In genomic region chr4:112309263-112309791, GRCh38 we compare ENCODE assay signal across 9 cellular contexts. TPM values are rescaled to one million over a fixed set of nuclear protein-coding genes. Genes with fewer than 3 reads are reported as not detected.
DNase-seq lines count a peak whose midpoint lies in the region; FAIRE-seq and TF ChIP-seq lines count a peak whose summit lies in the region.
"Not testable (repeated sequence)": the region's sequence is repeated elsewhere in the genome, so short reads cannot be mapped to it uniquely, and the experiment has no call there.
"Had no signal": no experiment of that assay in that cellular context is flagged by ENCODE, and none has a peak within 500 bp of the region (broad histone marks: within the 10 kb centered on the region; RNA-seq: fewer than 3 reads in every experiment).

No MANE protein-coding gene starts in this region.

- not testable (repeated sequence) for TF ChIP-seq CTCF in A673 (conservative IDR thresholded peaks at IDR 0.05; ENCODE audit: low read depth, low read length); esophagus muscularis mucosa (IDR thresholded peaks at IDR 0.05)
- TF ChIP-seq CTCF in retinal pigment epithelial cell (conservative IDR thresholded peaks at IDR 0.05; ENCODE audit: low read depth, low read length), result peak; percentile 15

- H3K27ac ChIP-seq in A673 (ENCODE audit: low read depth, low read length, poor library complexity, severe bottlenecking); esophagus muscularis mucosa (replicated peaks in 1 of 4): not testable (repeated sequence)

- CTCF ChIA-PET in A673 (lab: Charles Lee), result not testable (repeated sequence)

- POLR2A ChIA-PET in A673 (lab: Charles Lee; ENCODE audit: low non-redundant PET), result not testable (repeated sequence)

- not testable (repeated sequence) for H3K4me1 ChIP-seq in A673 (ENCODE audit: insufficient read depth, low read length, poor library complexity, severe bottlenecking); adipocyte (ENCODE audit: control insufficient read depth, insufficient read depth, low read length); esophagus muscularis mucosa

- peak; percentile 40 for FAIRE-seq in GM12892 (lab: Jason Lieb, UNC)

- not testable (repeated sequence) for TF ChIP-seq EP300 in esophagus muscularis mucosa (IDR thresholded peaks at IDR 0.05)

- intact Hi-C loops in A673 (cut with micrococcal nuclease; ENCODE audit: unreplicated experiment); esophagus muscularis mucosa (cut with DNase I): not testable (repeated sequence)

- BruUV-seq in A673 (replicated peaks; lab: Mats Ljungman, UMichigan), result not testable (repeated sequence)

- 40% methylated on average over 12 of the region's 12 CpGs for WGBS in esophagus muscularis mucosa

- peak; percentile 77 for DNase-seq in A673 (ENCODE audit: low spot score)
- DNase-seq in GM12892 (ENCODE audit: insufficient read length); esophagus muscularis mucosa (ENCODE audit: extremely low spot score); retinal pigment epithelial cell (ENCODE audit: low read depth): not testable (repeated sequence)
- peak; percentile 38 for DNase-seq in NCI-H2227 (lab: John Stamatoyannopoulos, UW; ENCODE audit: unreplicated experiment)
- peak; percentile 31 to 34 for DNase-seq in activated CD4-positive, alpha-beta T cell treated with anti-CD3 and anti-CD28 coated beads, Interleukin-2, amount 50 U/mL, for 4 hours
- DNase-seq in adipocyte (ENCODE audit: low read depth), result peak; percentile 20
- DNase-seq in iris pigment epithelial cell (ENCODE audit: low read depth), result peak; percentile 74

- H3K9ac ChIP-seq in adipocyte (ENCODE audit: low read length), result not testable (repeated sequence)

- H3K4me3 ChIP-seq in A673 (ENCODE audit: low read depth, low read length, poor library complexity, severe bottlenecking) (peak overlapping the region; percentile 40), adipocyte (ENCODE audit: low read length) (peak overlapping the region; percentile 66), esophagus muscularis mucosa (peak overlapping the region in 3 of 4 donors; percentile 18 to 40 (median 25)), retinal pigment epithelial cell (ENCODE audit: low read length) (peak overlapping the region; percentile 46)

- not testable (repeated sequence) for H3K9me3 ChIP-seq in A673 (ENCODE audit: low read depth, low read length, poor library complexity, severe bottlenecking); adipocyte (ENCODE audit: control insufficient read depth, low read length); esophagus muscularis mucosa

- TF ChIP-seq POLR2A in GM12892 (IDR thresholded peaks at IDR 0.05; ENCODE audit: low read depth, low read length); esophagus muscularis mucosa (IDR thresholded peaks at IDR 0.05; ENCODE audit: low read depth): not testable (repeated sequence)

- H3K36me3 ChIP-seq in A673 (ENCODE audit: insufficient read depth, low read length, poor library complexity, severe bottlenecking); adipocyte (ENCODE audit: control insufficient read depth, insufficient read depth, low read length, severe bottlenecking); esophagus muscularis mucosa: not testable (repeated sequence)

- not testable (repeated sequence) for H3K27me3 ChIP-seq in A673 (replicated peaks; ENCODE audit: insufficient read depth, low read depth, low read length, poor library complexity); adipocyte (replicated peaks; ENCODE audit: control insufficient read depth, insufficient read depth, low read length); esophagus muscularis mucosa

RNA-seq across cellular contexts. Expression of gene ALPK1, which starts 12.2 kb away (rescaled TPM):
- 11.8 and 17.3 TPM in 2 replicates for total RNA-seq in A673 (2021)
- 22.0 TPM for polyA plus RNA-seq in GM12892 (2012; ENCODE audit: missing spikeins)
- total RNA-seq in esophagus muscularis mucosa, result 10 to 100 TPM; 12.6 to 19.9 (median 14.8) TPM
- total RNA-seq: H7 had no signal

RNA-seq across cellular contexts. Expression of gene TIFA, which starts 23.6 kb away (rescaled TPM):
- 9.1 and 11.4 TPM in 2 replicates for total RNA-seq in A673 (2021)
- polyA plus RNA-seq in GM12892 (2012; ENCODE audit: missing spikeins), result 93.0 TPM
- total RNA-seq in esophagus muscularis mucosa, result 10 to 100 TPM in 2 of 4 donors, 1 to 10 TPM in 2; 5.4 to 17.4 (median 12.4) TPM
